Comparison of ENCODE assay signal across 22 cellular contexts in genomic region chr4:20890752-20891151, GRCh38.
"Had no signal": no experiment of that assay in that cellular context is flagged by ENCODE, and none has a peak within 500 bp of the region (broad histone marks: within the 10 kb centered on the region; RNA-seq: fewer than 3 reads in every experiment).

No MANE protein-coding gene starts in this region.

- DNase-seq: activated CD4-positive, alpha-beta T cell treated with anti-CD3 and anti-CD28 coated beads, Interleukin-2, amount 10 ng/mL, durations not matched to agents 24 days and 14 days; activated CD8-positive, alpha-beta memory T cell treated with anti-CD3 and anti-CD28 coated beads, Interleukin-2, amount 50 U/mL, for 48 hours; activated effector memory CD4-positive, alpha-beta T cell treated with Interleukin-2 at 50 U/mL for 16 hours; activated naive CD4-positive, alpha-beta T cell treated with anti-CD3 and anti-CD28 coated beads, Interleukin-2, amount 10 ng/mL, durations not matched to agents 7 days and 5 days; activated naive CD8-positive, alpha-beta T cell treated with anti-CD3 and anti-CD28 coated beads, Interleukin-2, amount 50 U/mL, for 24 hours; activated T-cell treated with anti-CD3 and anti-CD28 coated beads, Interleukin-2, amount 50 U/mL, for 48 hours; aorta; brain microvascular endothelial cell; colonic mucosa; glutamatergic neuron; hippocampal formation; islet precursor cell; lower lobe of right lung; nucleus accumbens; sigmoid colon; stimulated activated CD4-positive, alpha-beta T cell treated with anti-CD3 and anti-CD28 coated beads, Interleukin-4, amount 100 ng/mL, for 24 hours; stomach; T-cell; T-helper 9 cell had no signal

- ATAC-seq: activated naive CD8-positive, alpha-beta T cell treated with anti-CD3 and anti-CD28 coated beads, Interleukin-2, amount 50 U/mL, for 24 hours; lower lobe of right lung; stimulated activated effector memory CD8-positive, alpha-beta T cell treated with anti-CD3 and anti-CD28 coated beads, Interleukin-12 subunit alpha, Interleukin-12 subunit beta, amount 100 ng/mL, for 72 hours; T-cell had no signal

- FAIRE-seq: endometrium had no signal

- H3K36me3 ChIP-seq: brain microvascular endothelial cell, colonic mucosa, esophagus muscularis mucosa, lower lobe of right lung, sigmoid colon, stomach had no signal

- H3K4me3 ChIP-seq: colonic mucosa, esophagus muscularis mucosa, lower lobe of right lung, sigmoid colon, stomach had no signal

- H3K27me3 ChIP-seq: brain microvascular endothelial cell, colonic mucosa, esophagus muscularis mucosa, sigmoid colon, stomach had no signal
